12 cellular contexts compared by ENCODE assay signal in the genomic region with DNA sequence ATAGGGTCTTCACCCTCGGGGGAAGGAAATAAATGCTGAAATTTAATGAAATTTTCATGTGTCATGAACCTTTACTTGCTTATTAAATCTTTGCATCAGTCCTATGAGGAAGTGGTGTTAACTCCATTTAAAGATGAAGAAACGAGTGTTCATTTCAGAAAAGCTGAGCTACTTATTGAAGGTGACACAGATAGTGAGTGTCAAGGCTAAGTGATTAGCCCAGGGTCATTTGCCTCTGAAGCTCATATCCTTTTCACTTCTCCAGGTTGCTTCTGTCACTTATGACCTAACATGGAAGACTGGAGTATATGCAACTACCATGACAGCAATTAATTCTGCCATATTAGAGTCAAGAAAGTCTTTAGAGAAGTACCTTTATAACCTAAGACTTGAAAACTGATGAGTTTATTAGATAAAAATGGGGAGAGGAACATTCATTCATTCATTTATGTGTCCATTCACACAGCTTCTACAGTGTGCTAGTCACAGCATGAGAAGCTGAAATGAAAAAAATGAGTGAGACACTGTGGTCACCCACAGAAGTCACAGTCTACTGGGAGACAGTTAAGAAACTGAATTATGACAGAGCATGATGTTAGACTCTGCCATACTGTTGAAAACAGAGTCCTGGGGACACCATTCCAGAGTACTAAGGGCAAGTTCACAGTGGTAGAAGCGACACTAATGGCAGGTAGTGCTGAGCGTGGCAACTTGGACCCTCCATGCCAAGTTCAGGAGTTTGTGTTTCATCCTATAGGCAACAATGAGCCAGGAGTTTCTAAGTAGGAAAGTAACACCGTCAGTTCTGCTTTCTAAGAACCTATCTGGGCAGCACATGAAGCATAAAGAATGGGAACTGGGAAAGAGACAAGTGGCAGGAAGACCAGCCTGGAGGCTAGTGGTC. TPM values are rescaled to one million over a fixed set of nuclear protein-coding genes. Genes with fewer than 3 reads are reported as not detected.
DNase-seq lines count a peak whose midpoint lies in the region; ATAC-seq, FAIRE-seq and TF ChIP-seq lines count a peak whose summit lies in the region.
"Had no signal": no experiment of that assay in that cellular context is flagged by ENCODE, and none has a peak within 500 bp of the region (broad histone marks: within the 10 kb centered on the region; RNA-seq: fewer than 3 reads in every experiment).

No MANE protein-coding gene starts in this region.

- TF ChIP-seq CTCF in GM10248 (IDR thresholded peaks at IDR 0.05; ENCODE audit: control extremely low read depth, extremely low read depth, low read depth, missing control alignments) (no peak), kidney (IDR thresholded peaks at IDR 0.05; ENCODE audit: borderline replicate concordance, extremely low read depth, insufficient read depth) (no peak)

- no peak overlapping the region for H3K27ac ChIP-seq in kidney (ENCODE audit: low read depth in 2 of 2, low read length in 2 of 2)
- H3K27ac ChIP-seq: GM23248 had no signal

- no peaks in the 10 kb centered on the region for H3K9me3 ChIP-seq in kidney (ENCODE audit: control insufficient read depth in 1 of 2, low read length in 2 of 2)

- CTCF ChIA-PET in GM10248 (lab: Yijun Ruan, JAX), result interaction anchor here (0.9 to 2.8 kb wide), 8 partner anchors 9 to 286 kb away, joined by 3 to 18 read pairs (median 4); no protein-coding TSS in a partner anchor

- ATAC-seq in GM19043 (IDR thresholded peaks at IDR 0.05; ENCODE audit: low read depth, unreplicated experiment) (peak; percentile 96), HG02798 (IDR thresholded peaks at IDR 0.05; ENCODE audit: poor library complexity, unreplicated experiment) (peak; percentile 97), HG03575 (IDR thresholded peaks at IDR 0.05; ENCODE audit: extremely low read depth, insufficient number of reproducible peaks, low FRiP score, unreplicated experiment) (peak; percentile 98)

- intact Hi-C loops in kidney (cut with DNase I), result no loop called here

- no peak overlapping the region for H3K9ac ChIP-seq in kidney (ENCODE audit: low read length in 2 of 2)
- H3K9ac ChIP-seq: GM23248 had no signal

- DNase-seq in GM10248 (ENCODE audit: extremely low spot score), result peak; percentile 52
- no peak for DNase-seq in germinal center (ENCODE audit: low spot score)
- no peak for DNase-seq in NCI-H1417 (lab: John Stamatoyannopoulos, UW)
- DNase-seq in NCI-H1092 (lab: John Stamatoyannopoulos, UW), result no peak
- DNase-seq in kidney, result no peak
- DNase-seq: activated T-cell treated with anti-CD3 and anti-CD28 coated beads, Interleukin-2, amount 50 U/mL, for 24 hours; CD4-positive, alpha-beta memory T cell; GM23248; NCI-H1436 had no signal

- no peaks in the 10 kb centered on the region for H3K4me1 ChIP-seq in kidney (ENCODE audit: control insufficient read depth in 1 of 2, insufficient read depth in 1 of 2, low read depth in 1 of 2, low read length in 2 of 2)

- H3K36me3 ChIP-seq in kidney (ENCODE audit: control insufficient read depth in 1 of 2, insufficient read depth in 2 of 2, low read length in 2 of 2), result peaks cover 0 to 2% of the 10 kb centered on the region in 2 donors

- H3K4me3 ChIP-seq in kidney (ENCODE audit: low read length in 2 of 2), result no peak overlapping the region
- H3K4me3 ChIP-seq: GM23248 had no signal

- POLR2A ChIA-PET in GM10248 (lab: Yijun Ruan, JAX), result interaction anchor here (1.3 kb wide), 1 partner anchor 33 kb away, joined by 3 read pairs; the partner anchor contains the start of gene TIFA

- no peak for FAIRE-seq in kidney (lab: Jason Lieb, UNC)

RNA-seq across cellular contexts. Expression of gene ALPK1, which starts 21.3 kb away (rescaled TPM):
- 33.5 TPM for total RNA-seq in kidney
- 5.9 TPM for polyA plus RNA-seq in kidney (ENCODE audit: insufficient read depth, low read depth, low replicate concordance)

RNA-seq across cellular contexts. Expression of gene TIFA, which starts 32.8 kb away (rescaled TPM):
- total RNA-seq in kidney, result 11.5 TPM
- 5.0 TPM for polyA plus RNA-seq in kidney (ENCODE audit: insufficient read depth, low read depth, low replicate concordance)
